9 cellular contexts compared by ENCODE assay signal in genomic region chr17:2064980-2065785, GRCh38. TPM values are rescaled to one million over a fixed set of nuclear protein-coding genes. Genes with fewer than 3 reads are reported as not detected.
A peak's percentile ranks its signal among the peaks of the same experiment; 100 is the strongest.
DNase-seq lines count a peak whose midpoint lies in the region; ATAC-seq and TF ChIP-seq lines count a peak whose summit lies in the region.
"Had no signal": no experiment of that assay in that cellular context is flagged by ENCODE, and none has a peak within 500 bp of the region (broad histone marks: within the 10 kb centered on the region; RNA-seq: fewer than 3 reads in every experiment).

No MANE protein-coding gene starts in this region.

- H3K4me3 Mint-ChIP-seq in natural killer cell = no peak overlapping the region

- H3K4me2 ChIP-seq in SU-DHL-6 (ENCODE audit: low read depth, low read length, poor library complexity, severe bottlenecking) = no peak overlapping the region

- no peaks in the 10 kb centered on the region for H3K9me2 ChIP-seq in SU-DHL-6 (replicated peaks; ENCODE audit: insufficient read depth, low read length)

- no peaks in the 10 kb centered on the region for H4K20me1 ChIP-seq in SU-DHL-6 (ENCODE audit: low read depth, low read length)

- no peaks in the 10 kb centered on the region for H3K79me2 ChIP-seq in SU-DHL-6 (ENCODE audit: insufficient read depth, low read length)

- no peaks in the 10 kb centered on the region for H3K4me1 ChIP-seq in colonic mucosa

- intact Hi-C loops in colonic mucosa (cut with DNase I) = no loop called here
- intact Hi-C loops in natural killer cell (cut with micrococcal nuclease) = no loop called here

- H3K9ac ChIP-seq in SU-DHL-6 (ENCODE audit: low read length) (no peak overlapping the region), colonic mucosa (ENCODE audit: low read depth in 2 of 2, low read length in 2 of 2) (peak overlapping the region; percentile 33 to 35)

- no peaks in the 10 kb centered on the region for H3K9me3 Mint-ChIP-seq in natural killer cell

- ATAC-seq in natural killer cell (peak; percentile 67 to 76 (median 71)), GM19463 (IDR thresholded peaks at IDR 0.05; ENCODE audit: unreplicated experiment) (no peak)
- ATAC-seq: body of pancreas had no signal

- H3K9me3 ChIP-seq in SU-DHL-6 (ENCODE audit: insufficient read depth, low read length) (no peaks in the 10 kb centered on the region), colonic mucosa (no peaks in the 10 kb centered on the region)
- H3K9me3 ChIP-seq: body of pancreas had no signal

- peak; percentile 23 for TF ChIP-seq CTCF in SU-DHL-6 (IDR thresholded peaks at IDR 0.05; ENCODE audit: insufficient read depth, low read length, poor library complexity, severe bottlenecking)
- TF ChIP-seq CTCF in colonic mucosa (IDR thresholded peaks at IDR 0.05) = peak; percentile 17
- TF ChIP-seq CTCF in natural killer cell (IDR thresholded peaks at IDR 0.05) = peak; percentile 18

- H3K27me3 ChIP-seq in SU-DHL-6 (ENCODE audit: low read length) (no peaks in the 10 kb centered on the region), colonic mucosa (no peaks in the 10 kb centered on the region)
- H3K27me3 ChIP-seq: body of pancreas had no signal

- no peak overlapping the region for H3K27ac ChIP-seq in SU-DHL-6 (ENCODE audit: low read depth, low read length)
- H3K27ac ChIP-seq in colonic mucosa = peak overlapping the region; percentile 67

- peak; percentile 50 to 58 for DNase-seq in activated CD4-positive, alpha-beta T cell treated with anti-CD3 and anti-CD28 coated beads for 24 hours (ENCODE audit: low read depth in 2 of 2)
- no peak for DNase-seq in activated CD4-positive, alpha-beta T cell treated with anti-CD3 and anti-CD28 coated beads for 1 hour
- DNase-seq in colonic mucosa (no peak), natural killer cell (no peak), SKM-1 (lab: John Stamatoyannopoulos, UW; ENCODE audit: unreplicated experiment) (no peak), ureter (ENCODE audit: low spot score) (no peak)

- no peak overlapping the region for H2AFZ ChIP-seq in SU-DHL-6 (ENCODE audit: low read depth, low read length, severe bottlenecking)

- H3K36me3 Mint-ChIP-seq in natural killer cell = no peaks in the 10 kb centered on the region

- H3K27me3 Mint-ChIP-seq in natural killer cell (ENCODE audit: low read depth in 2 of 2) = no peaks in the 10 kb centered on the region

- no peaks in the 10 kb centered on the region for H3F3A ChIP-seq in SU-DHL-6 (ENCODE audit: insufficient read depth)

- H3K36me3 ChIP-seq in SU-DHL-6 (ENCODE audit: low read length) (no peaks in the 10 kb centered on the region), colonic mucosa (no peaks in the 10 kb centered on the region)

- peak overlapping the region; percentile 78 to 85 for H3K27ac Mint-ChIP-seq in natural killer cell

- H3K4me3 ChIP-seq in SU-DHL-6 (ENCODE audit: insufficient read depth, low read length, poor library complexity, severe bottlenecking) (no peak overlapping the region), colonic mucosa (no peak overlapping the region)
- H3K4me3 ChIP-seq: body of pancreas had no signal

- peaks cover 11 to 41% of the 10 kb centered on the region in 2 donors for H3K4me1 Mint-ChIP-seq in natural killer cell

RNA-seq across cellular contexts. Expression of gene HIC1, which starts 10.3 kb away (rescaled TPM):
- total RNA-seq in colonic mucosa = 10 to 100 TPM in 1 of 2 donors, 1 to 10 TPM in 1; 7.0 to 11.2 TPM
- 10 to 100 TPM; 19.2 to 26.4 (median 20.7) TPM for total RNA-seq in natural killer cell
- total RNA-seq in ureter = 14.9 TPM

RNA-seq across cellular contexts. Expression of gene OVCA2, which starts 23.4 kb away (rescaled TPM):
- total RNA-seq in colonic mucosa (10 to 100 TPM; 41.0 to 49.8 TPM), natural killer cell (10 to 100 TPM; 27.9 to 33.8 (median 28.5) TPM), ureter (39.5 TPM)

RNA-seq across cellular contexts. Expression of gene DPH1, which starts 35.2 kb away (rescaled TPM):
- 10 to 100 TPM; 22.7 to 34.4 TPM for total RNA-seq in colonic mucosa
- total RNA-seq in natural killer cell = 10 to 100 TPM; 60.2 to 65.2 (median 63.2) TPM
- total RNA-seq in ureter = 68.8 TPM

RNA-seq across cellular contexts. Expression of gene RTN4RL1, which starts 40.0 kb away (rescaled TPM):
- total RNA-seq in colonic mucosa (under 1 TPM; 0.32 to 0.37 TPM), natural killer cell (under 1 TPM in 2 of 3 donors, not detected in 1; 0.15 to 0.23 TPM), ureter (6.7 TPM)

Comparison
In these comparisons a context has a peak if more than half of its experiments do, and no peak if none do; other contexts are left out.
1. DNase-seq: peak in activated CD4-positive, alpha-beta T cell treated with anti-CD3 and anti-CD28 coated beads for 24 hours (2 of 2); none in activated CD4-positive, alpha-beta T cell treated with anti-CD3 and anti-CD28 coated beads for 1 hour (single experiment), colonic mucosa (single experiment), natural killer cell (single experiment), SKM-1 (single experiment) and ureter (single experiment).
2. Peak in every context shown above with its lines, with median percentiles within 50 percentile points of each other: CTCF ChIP-seq.